1 cellular context compared by ENCODE assay signal in genomic region chr21:45304161-45304830, GRCh38.
TF ChIP-seq lines count a peak whose summit lies in the region.

No MANE protein-coding gene starts in this region.

TF ChIP-seq in WTC11, 78 proteins besides CTCF, POLR2A, EP300 and RAD21 (continued from another document):
- no peak for TF ChIP-seq USF2 (CRISPR knock-in tag; IDR thresholded peaks at IDR 0.05)
- TF ChIP-seq CREB1 (CRISPR knock-in tag; IDR thresholded peaks at IDR 0.05), result no peak
- TF ChIP-seq ZNF425 (CRISPR knock-in tag; conservative IDR thresholded peaks at IDR 0.05), result no peak
- TF ChIP-seq TEAD4 (CRISPR knock-in tag; IDR thresholded peaks at IDR 0.05), result no peak
- TF ChIP-seq ELF4 (CRISPR knock-in tag; IDR thresholded peaks at IDR 0.05; ENCODE audit: low read depth), result no peak
